Comparison of ENCODE assay signal across 9 cellular contexts in genomic region chr4:94208918-94209317, GRCh38. TPM values are rescaled to one million over a fixed set of nuclear protein-coding genes. Genes with fewer than 3 reads are reported as not detected.
DNase-seq lines count a peak whose midpoint lies in the region; ATAC-seq, FAIRE-seq and TF ChIP-seq lines count a peak whose summit lies in the region.
"Had no signal": no experiment of that assay in that cellular context is flagged by ENCODE, and none has a peak within 500 bp of the region (broad histone marks: within the 10 kb centered on the region; RNA-seq: fewer than 3 reads in every experiment).

No MANE protein-coding gene starts in this region.

- no CpG with 5 or more reads among the region's 1 CpG for WGBS in mesendoderm (ENCODE audit: extremely low coverage, insufficient coverage, low lambda C conversion rate)

- H3K27me3 ChIP-seq in HUES48 (ENCODE audit: control insufficient read depth, insufficient read depth, low read length) = no peaks in the 10 kb centered on the region
- H3K27me3 ChIP-seq in mesendoderm (ENCODE audit: insufficient read depth, low read length, poor library complexity) = no peaks in the 10 kb centered on the region
- H3K27me3 ChIP-seq: left lung had no signal

- no peak overlapping the region for H3K27ac ChIP-seq in HUES48 (ENCODE audit: low read depth, low read length)
- H3K27ac ChIP-seq in mesendoderm (ENCODE audit: low read depth, low read length) = no peak overlapping the region

- no peak overlapping the region for H2BK120ac ChIP-seq in mesendoderm (ENCODE audit: low read depth, low read length)

- H3K4ac ChIP-seq in mesendoderm (ENCODE audit: low read depth, low read length) = no peak overlapping the region

- peaks cover 17% of the 10 kb centered on the region for H3K4me1 ChIP-seq in HUES48 (ENCODE audit: control insufficient read depth, insufficient read depth, low read length)
- H3K4me1 ChIP-seq in mesendoderm (ENCODE audit: control insufficient read depth, low read depth, low read length) = peaks cover 5% of the 10 kb centered on the region

- TF ChIP-seq CTCF in AG10803 (conservative IDR thresholded peaks at IDR 0.05; ENCODE audit: low read length) (no peak), astrocyte of the cerebellum (IDR thresholded peaks at IDR 0.05; ENCODE audit: low read depth, low read length, missing control alignments) (no peak)

- H3K79me2 ChIP-seq in mesendoderm (ENCODE audit: control insufficient read depth, insufficient read depth, low read length) = peaks cover 23% of the 10 kb centered on the region

- ATAC-seq in GM18868 (IDR thresholded peaks at IDR 0.05; ENCODE audit: unreplicated experiment) = no peak
- no peak for ATAC-seq in GM19328 (IDR thresholded peaks at IDR 0.05; ENCODE audit: unreplicated experiment)

- no peak overlapping the region for H2BK5ac ChIP-seq in mesendoderm (ENCODE audit: low read length)

- in situ Hi-C loops in astrocyte of the cerebellum (cut with HindIII; ENCODE audit: low sequenced_read_pairs) = no loop called here

- no peak overlapping the region for H2BK15ac ChIP-seq in mesendoderm (replicated peaks; ENCODE audit: low read depth)

- H3K18ac ChIP-seq in mesendoderm (ENCODE audit: low read length) = no peak overlapping the region

- DNase-seq in AG10803 (ENCODE audit: low read depth) = no peak
- DNase-seq in astrocyte of the cerebellum (ENCODE audit: low read depth) = no peak
- DNase-seq in mesendoderm = no peak
- no peak for DNase-seq in NCI-H2107 treated with DMSO at 0.1 percent for 48 hours (lab: John Stamatoyannopoulos, UW; ENCODE audit: unreplicated experiment)
- DNase-seq in urothelium cell line (ENCODE audit: low spot score) = no peak
- DNase-seq: left lung had no signal

- peaks cover 6% of the 10 kb centered on the region for H3K79me1 ChIP-seq in mesendoderm (ENCODE audit: low read length)

- peak overlapping the region; percentile 99 for H3K56ac ChIP-seq in mesendoderm (ENCODE audit: low read length)

- H4K5ac ChIP-seq in mesendoderm (ENCODE audit: low read length) = no peak overlapping the region

- no peaks in the 10 kb centered on the region for H3K9me3 ChIP-seq in HUES48 (ENCODE audit: control insufficient read depth, insufficient read depth, low read length)
- H3K9me3 ChIP-seq: left lung had no signal

- H3K4me3 ChIP-seq in AG10803 (ENCODE audit: low read length) = peak overlapping the region; percentile 79
- peak overlapping the region; percentile 91 for H3K4me3 ChIP-seq in HUES48 (ENCODE audit: low read depth, low read length)
- peak overlapping the region; percentile 91 for H3K4me3 ChIP-seq in astrocyte of the cerebellum (ENCODE audit: low read depth, low read length)
- peak overlapping the region; percentile 19 for H3K4me3 ChIP-seq in mesendoderm (ENCODE audit: low read length)

- H3K36me3 ChIP-seq in HUES48 (ENCODE audit: control insufficient read depth, insufficient read depth, low read length) (peaks cover 51% of the 10 kb centered on the region), mesendoderm (ENCODE audit: control insufficient read depth, insufficient read depth, low read length) (peaks cover 4% of the 10 kb centered on the region)

- H3K9ac ChIP-seq in HUES48 (ENCODE audit: low read depth, low read length) (peak overlapping the region; percentile 98), mesendoderm (ENCODE audit: low read length) (peak overlapping the region; percentile 98)

- no peak overlapping the region for H3K23ac ChIP-seq in mesendoderm (ENCODE audit: low read length)

- no peak for FAIRE-seq in urothelium cell line (lab: Jason Lieb, UNC)

- H2AK5ac ChIP-seq in mesendoderm (ENCODE audit: low read length) = peak overlapping the region; percentile 43

- H3K4me2 ChIP-seq in mesendoderm (ENCODE audit: low read length) = peak overlapping the region; percentile 91

- H4K8ac ChIP-seq in mesendoderm (ENCODE audit: low read depth, low read length) = no peak overlapping the region

RNA-seq across cellular contexts. Expression of gene SMARCAD1, which starts 1.3 kb away (rescaled TPM):
- 53.3 TPM for polyA plus RNA-seq in mesendoderm (2013, experiment 1 of 2)
- 52.3 TPM for polyA plus RNA-seq in mesendoderm (2013, experiment 2 of 2)

Comparison
In these comparisons a context has a peak if more than half of its experiments do, and no peak if none do; other contexts are left out.
1. H3K4me3 ChIP-seq: peak in every context shown above with its lines; median percentile 91 in HUES48; 91 in astrocyte of the cerebellum; 79 in AG10803; 19 in mesendoderm.